Comparison of ENCODE assay signal across 11 cellular contexts in the genomic region with DNA sequence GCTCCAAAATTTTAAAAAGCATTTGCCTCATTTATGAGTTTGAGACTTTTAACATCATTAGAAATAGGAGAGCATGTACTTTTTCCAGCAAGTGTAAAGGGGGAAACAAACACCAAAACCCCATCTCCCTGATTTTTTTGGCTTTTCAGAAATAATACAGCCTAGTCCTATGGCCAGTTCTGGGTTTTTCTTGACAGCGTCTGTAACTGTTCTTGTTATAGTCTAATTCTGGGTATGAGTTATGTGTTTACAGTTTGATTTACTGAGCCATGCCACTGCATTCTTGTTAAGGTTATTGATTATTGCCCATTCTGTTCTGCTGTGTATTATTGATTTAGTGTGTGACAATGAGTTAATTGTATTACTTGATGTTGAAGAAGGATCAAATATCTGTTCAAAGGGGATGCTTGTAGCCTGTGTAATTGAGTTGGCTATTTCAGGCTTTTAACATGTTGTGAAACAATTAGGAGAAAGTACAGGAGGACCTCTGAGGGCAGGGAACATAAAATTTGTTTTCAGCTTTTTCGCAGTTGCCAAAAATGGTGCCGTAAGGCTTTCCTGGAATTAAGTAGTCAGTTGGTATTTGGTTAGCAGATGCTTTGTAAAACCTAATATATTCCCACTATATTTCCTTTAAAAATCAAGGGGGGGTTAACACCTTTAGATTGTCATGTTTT. TPM values are rescaled to one million over a fixed set of nuclear protein-coding genes. Genes with fewer than 3 reads are reported as not detected.
DNase-seq lines count a peak whose midpoint lies in the region; ATAC-seq, FAIRE-seq and TF ChIP-seq lines count a peak whose summit lies in the region.
"Had no signal": no experiment of that assay in that cellular context is flagged by ENCODE, and none has a peak within 500 bp of the region (broad histone marks: within the 10 kb centered on the region; RNA-seq: fewer than 3 reads in every experiment).

No MANE protein-coding gene starts in this region.

- H2AFZ ChIP-seq in astrocyte (ENCODE audit: low read depth, low read length), result no peak overlapping the region

- peak overlapping the region; percentile 48 for H3K27ac Mint-ChIP-seq in activated naive CD4-positive, alpha-beta T cell treated with anti-CD3 and anti-CD28 coated beads for 36 hours
- H3K27ac Mint-ChIP-seq in astrocyte (ENCODE audit: unreplicated experiment) (no peak overlapping the region), memory B cell (peak overlapping the region; percentile 82)
- H3K27ac Mint-ChIP-seq: dendritic cell treated with granulocyte-macrophage colony-stimulating factor and Interleukin-4, amounts not matched to agents 40 ng/mL and 50 ng/mL, for 4 days had no signal

- peaks cover 30% of the 10 kb centered on the region for H3K4me1 ChIP-seq in astrocyte (ENCODE audit: insufficient read depth, low read length)
- no peaks in the 10 kb centered on the region for H3K4me1 ChIP-seq in urinary bladder (ENCODE audit: insufficient read depth)

- no peaks in the 10 kb centered on the region for H3K9me3 Mint-ChIP-seq in activated naive CD4-positive, alpha-beta T cell treated with anti-CD3 and anti-CD28 coated beads for 36 hours
- H3K9me3 Mint-ChIP-seq in astrocyte (ENCODE audit: unreplicated experiment) (no peaks in the 10 kb centered on the region), memory B cell (no peaks in the 10 kb centered on the region)
- H3K9me3 Mint-ChIP-seq: dendritic cell treated with granulocyte-macrophage colony-stimulating factor and Interleukin-4, amounts not matched to agents 40 ng/mL and 50 ng/mL, for 4 days had no signal

- no peak for DNase-seq in activated naive CD4-positive, alpha-beta T cell treated with anti-CD3 and anti-CD28 coated beads for 36 hours
- DNase-seq in activated naive CD4-positive, alpha-beta T cell treated with Interleukin-2 at 50 U/mL for 16 hours, result no peak
- DNase-seq in astrocyte (ENCODE audit: low read depth), result no peak
- no peak for DNase-seq in memory B cell (ENCODE audit: low spot score in 2 of 2)
- DNase-seq in activated CD4-positive, alpha-beta T cell treated with anti-CD3 and anti-CD28 coated beads, Interleukin-2, amount 50 U/mL, for 48 hours, result no peak
- DNase-seq: H7; NK-92 treated with Interleukin-12 subunit alpha and Interleukin-12 subunit beta, amount 100 ng/mL, for 24 hours had no signal

- no peak overlapping the region for H3K9ac ChIP-seq in astrocyte (ENCODE audit: low read length)

- no peaks in the 10 kb centered on the region for H3K27me3 Mint-ChIP-seq in activated naive CD4-positive, alpha-beta T cell treated with anti-CD3 and anti-CD28 coated beads for 36 hours (ENCODE audit: low read depth)
- no peaks in the 10 kb centered on the region for H3K27me3 Mint-ChIP-seq in astrocyte (ENCODE audit: low read depth, unreplicated experiment)
- H3K27me3 Mint-ChIP-seq in memory B cell, result no peaks in the 10 kb centered on the region
- H3K27me3 Mint-ChIP-seq: dendritic cell treated with granulocyte-macrophage colony-stimulating factor and Interleukin-4, amounts not matched to agents 40 ng/mL and 50 ng/mL, for 4 days had no signal

- H3K36me3 Mint-ChIP-seq in activated naive CD4-positive, alpha-beta T cell treated with anti-CD3 and anti-CD28 coated beads for 36 hours (ENCODE audit: low read depth), result peaks cover 41% of the 10 kb centered on the region
- peaks cover 4% of the 10 kb centered on the region for H3K36me3 Mint-ChIP-seq in astrocyte (ENCODE audit: low read depth, unreplicated experiment)
- H3K36me3 Mint-ChIP-seq in memory B cell, result peaks cover 18% of the 10 kb centered on the region

- H3K4me3 Mint-ChIP-seq in activated naive CD4-positive, alpha-beta T cell treated with anti-CD3 and anti-CD28 coated beads for 36 hours, result no peak overlapping the region
- H3K4me3 Mint-ChIP-seq in astrocyte (ENCODE audit: unreplicated experiment), result no peak overlapping the region
- no peak overlapping the region for H3K4me3 Mint-ChIP-seq in memory B cell
- H3K4me3 Mint-ChIP-seq: dendritic cell treated with granulocyte-macrophage colony-stimulating factor and Interleukin-4, amounts not matched to agents 40 ng/mL and 50 ng/mL, for 4 days had no signal

- WGBS in urinary bladder, result 84% methylated on average over 3 of the region's 3 CpGs

- no peak for TF ChIP-seq CTCF in astrocyte (IDR thresholded peaks at IDR 0.05; ENCODE audit: insufficient read depth, low read depth, low read length)

- FAIRE-seq in astrocyte (lab: Jason Lieb, UNC), result peak; percentile 32

- no peak overlapping the region for H3K4me2 ChIP-seq in astrocyte (ENCODE audit: low read length)

- H3K4me3 ChIP-seq in astrocyte (ENCODE audit: insufficient read depth, low read depth, low read length) (no peak overlapping the region), urinary bladder (ENCODE audit: low read depth, low read length) (no peak overlapping the region)

- H3K36me3 ChIP-seq in astrocyte (ENCODE audit: insufficient read depth, low read length), result peaks cover 7% of the 10 kb centered on the region
- H3K36me3 ChIP-seq in urinary bladder (ENCODE audit: insufficient read depth), result no peaks in the 10 kb centered on the region

- intact Hi-C loops in activated naive CD4-positive, alpha-beta T cell treated with anti-CD3 and anti-CD28 coated beads for 36 hours (cut with micrococcal nuclease), result no loop called here

- no peaks in the 10 kb centered on the region for H3K27me3 ChIP-seq in astrocyte (ENCODE audit: insufficient read depth, low read length)

- H4K20me1 ChIP-seq in astrocyte (ENCODE audit: insufficient read depth, low read length), result peaks cover 45% of the 10 kb centered on the region

- peaks cover 78% of the 10 kb centered on the region for H3K4me1 Mint-ChIP-seq in activated naive CD4-positive, alpha-beta T cell treated with anti-CD3 and anti-CD28 coated beads for 36 hours (ENCODE audit: low read depth)
- H3K4me1 Mint-ChIP-seq in astrocyte (ENCODE audit: low read depth, unreplicated experiment), result peaks cover 28% of the 10 kb centered on the region
- peaks cover 35% of the 10 kb centered on the region for H3K4me1 Mint-ChIP-seq in memory B cell

- H3K79me2 ChIP-seq in astrocyte (ENCODE audit: insufficient read depth, low read length), result peaks cover 94% of the 10 kb centered on the region

- no peaks in the 10 kb centered on the region for H3K9me3 ChIP-seq in astrocyte (ENCODE audit: insufficient read depth, low read depth, low read length)

- no peak for ATAC-seq in memory B cell (ENCODE audit: low read depth)
- ATAC-seq in GM18870 (IDR thresholded peaks at IDR 0.05; ENCODE audit: unreplicated experiment), result no peak
- no peak for ATAC-seq in GM21390 (IDR thresholded peaks at IDR 0.05; ENCODE audit: unreplicated experiment)

- H3K27ac ChIP-seq in astrocyte (ENCODE audit: low read depth, low read length) (peak overlapping the region; percentile 0), urinary bladder (ENCODE audit: low read depth) (peak overlapping the region; percentile 23)

- CTCF ChIA-PET in activated naive CD4-positive, alpha-beta T cell treated with anti-CD3 and anti-CD28 coated beads for 36 hours (lab: Charles Lee), result interaction anchor here (0.6 to 0.8 kb wide), 4 partner anchors 12 to 244 kb away, joined by 3 to 4 read pairs (median 3); no protein-coding TSS in a partner anchor

RNA-seq across cellular contexts. Expression of a gene that starts 46.1 kb away (rescaled TPM):
- total RNA-seq in activated naive CD4-positive, alpha-beta T cell treated with anti-CD3 and anti-CD28 coated beads for 36 hours, result 100 to 1,000 TPM; 387 to 391 TPM
- total RNA-seq in astrocyte (89.1 and 93.1 TPM in 2 replicates), urinary bladder (300 TPM)
- 113 TPM for polyA plus RNA-seq in urinary bladder
